In the genomic region with DNA sequence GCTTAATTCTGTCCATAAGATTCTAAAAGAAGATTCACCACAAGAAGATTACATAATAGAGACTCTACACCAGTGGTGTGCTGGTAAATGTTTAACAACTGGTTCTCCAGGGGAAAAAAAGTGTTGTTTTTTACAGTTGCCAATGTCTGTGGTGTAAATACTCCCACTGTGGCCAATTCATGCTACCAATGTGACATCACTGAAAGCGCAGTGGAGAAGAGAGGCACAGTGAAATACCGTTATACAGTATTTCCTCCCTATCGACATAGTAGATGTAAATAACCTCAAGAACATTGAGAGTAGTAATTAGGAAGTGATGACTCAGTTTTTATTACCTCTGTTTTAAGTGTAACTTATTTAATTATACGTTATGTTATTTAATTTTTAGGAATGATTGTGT, we compare ENCODE assay signal across 28 cellular contexts. TPM values are rescaled to one million over a fixed set of nuclear protein-coding genes. Genes with fewer than 3 reads are reported as not detected.
"Had no signal": no experiment of that assay in that cellular context is flagged by ENCODE, and none has a peak within 500 bp of the region (broad histone marks: within the 10 kb centered on the region; RNA-seq: fewer than 3 reads in every experiment).

No MANE protein-coding gene starts in this region.

- H3K36me3 ChIP-seq: esophagus squamous epithelium, heart right ventricle, thoracic aorta had no signal

- ATAC-seq: activated T-cell treated with anti-CD3 and anti-CD28 coated beads, Interleukin-2, amount 50 U/mL, for 72 hours; heart right ventricle; left colon; sciatic nerve; stimulated activated naive B cell treated with anti-CD40 and anti-IgM and Interleukin-4, amounts not matched to agents 10 μg/mL and 1 μg/mL and 100 μg/mL, for 72 hours had no signal

- H3K27ac Mint-ChIP-seq: activated CD4-positive, alpha-beta memory T cell treated with anti-CD3 and anti-CD28 coated beads, Interleukin-2, amount 10 ng/mL, durations not matched to agents 7 days and 5 days; activated CD4-positive, alpha-beta T cell treated with anti-CD3 and anti-CD28 coated beads, Interleukin-2, amount 10 ng/mL, durations not matched to agents 24 days and 14 days; activated naive CD4-positive, alpha-beta T cell treated with anti-CD3 and anti-CD28 coated beads for 36 hours; activated naive CD8-positive, alpha-beta T cell treated with anti-CD3 and anti-CD28 coated beads, Interleukin-2, amount 10 ng/mL, durations not matched to agents 7 days and 5 days; activated T-cell treated with anti-CD3 and anti-CD28 coated beads, Interleukin-2, amount 50 U/mL, for 72 hours; endodermal cell; memory B cell; nephron progenitor cell; stimulated activated naive B cell treated with anti-CD40 and anti-IgM and Interleukin-4, amounts not matched to agents 10 μg/mL and 1 μg/mL and 100 μg/mL, for 72 hours; T-helper 1 cell treated with Interleukin-12 subunit alpha and Interleukin-12 subunit beta and Interleukin-4 antibody, amounts not matched to agents 30 μg/mL and 1 μg/mL, for 36 hours; type B pancreatic cell had no signal

- H3K27ac ChIP-seq: coronary artery, esophagus squamous epithelium, heart right ventricle, thoracic aorta had no signal

- H3K4me3 ChIP-seq: coronary artery, esophagus squamous epithelium, heart right ventricle, thoracic aorta had no signal

- H3K36me3 Mint-ChIP-seq: activated naive CD8-positive, alpha-beta T cell treated with anti-CD3 and anti-CD28 coated beads, Interleukin-2, amount 10 ng/mL, durations not matched to agents 7 days and 5 days; stimulated activated naive B cell treated with anti-CD40 and anti-IgM and Interleukin-4, amounts not matched to agents 10 μg/mL and 1 μg/mL and 100 μg/mL, for 72 hours; type B pancreatic cell had no signal

- DNase-seq: activated CD4-positive, alpha-beta memory T cell treated with anti-CD3 and anti-CD28 coated beads, Interleukin-2, amount 10 ng/mL, durations not matched to agents 7 days and 5 days; activated CD4-positive, alpha-beta T cell treated with anti-CD3 and anti-CD28 coated beads, Interleukin-2, amount 10 ng/mL, durations not matched to agents 24 days and 14 days; activated CD4-positive, CD25-positive, alpha-beta regulatory T cell; activated effector memory CD4-positive, alpha-beta T cell treated with Interleukin-2 at 50 U/mL for 16 hours; activated naive CD4-positive, alpha-beta T cell treated with anti-CD3 and anti-CD28 coated beads for 36 hours; activated naive CD8-positive, alpha-beta T cell treated with anti-CD3 and anti-CD28 coated beads, Interleukin-2, amount 10 ng/mL, durations not matched to agents 7 days and 5 days; activated T-cell treated with anti-CD3 and anti-CD28 coated beads, Interleukin-2, amount 50 U/mL, for 72 hours; amniotic stem cell; cerebellar nuclear complex; endodermal cell; esophagus squamous epithelium; heart right ventricle; left colon; nephron progenitor cell; nucleus accumbens; small intestine; stimulated activated CD4-positive, alpha-beta T cell treated with anti-CD3 and anti-CD28 coated beads, Interleukin-15, amount 100 ng/mL, for 24 hours; stimulated activated naive B cell treated with anti-CD40 and anti-IgM and Interleukin-4, amounts not matched to agents 10 μg/mL and 1 μg/mL and 100 μg/mL, for 72 hours; T1000 had no signal

- H3K9me3 ChIP-seq: esophagus squamous epithelium, heart right ventricle, thoracic aorta had no signal

- H3K9me3 Mint-ChIP-seq: activated CD4-positive, alpha-beta memory T cell treated with anti-CD3 and anti-CD28 coated beads, Interleukin-2, amount 10 ng/mL, durations not matched to agents 7 days and 5 days; activated CD4-positive, alpha-beta T cell treated with anti-CD3 and anti-CD28 coated beads, Interleukin-2, amount 10 ng/mL, durations not matched to agents 24 days and 14 days; activated naive CD4-positive, alpha-beta T cell treated with anti-CD3 and anti-CD28 coated beads for 36 hours; activated naive CD8-positive, alpha-beta T cell treated with anti-CD3 and anti-CD28 coated beads, Interleukin-2, amount 10 ng/mL, durations not matched to agents 7 days and 5 days; activated T-cell treated with anti-CD3 and anti-CD28 coated beads, Interleukin-2, amount 50 U/mL, for 72 hours; memory B cell; stimulated activated naive B cell treated with anti-CD40 and anti-IgM and Interleukin-4, amounts not matched to agents 10 μg/mL and 1 μg/mL and 100 μg/mL, for 72 hours; T-helper 1 cell treated with Interleukin-12 subunit alpha and Interleukin-12 subunit beta and Interleukin-4 antibody, amounts not matched to agents 30 μg/mL and 1 μg/mL, for 36 hours; type B pancreatic cell had no signal

- H3K4me3 Mint-ChIP-seq: activated CD4-positive, alpha-beta memory T cell treated with anti-CD3 and anti-CD28 coated beads, Interleukin-2, amount 10 ng/mL, durations not matched to agents 7 days and 5 days; activated CD4-positive, alpha-beta T cell treated with anti-CD3 and anti-CD28 coated beads, Interleukin-2, amount 10 ng/mL, durations not matched to agents 24 days and 14 days; activated naive CD4-positive, alpha-beta T cell treated with anti-CD3 and anti-CD28 coated beads for 36 hours; activated naive CD8-positive, alpha-beta T cell treated with anti-CD3 and anti-CD28 coated beads, Interleukin-2, amount 10 ng/mL, durations not matched to agents 7 days and 5 days; activated T-cell treated with anti-CD3 and anti-CD28 coated beads, Interleukin-2, amount 50 U/mL, for 72 hours; endodermal cell; memory B cell; nephron progenitor cell; stimulated activated naive B cell treated with anti-CD40 and anti-IgM and Interleukin-4, amounts not matched to agents 10 μg/mL and 1 μg/mL and 100 μg/mL, for 72 hours; T-helper 1 cell treated with Interleukin-12 subunit alpha and Interleukin-12 subunit beta and Interleukin-4 antibody, amounts not matched to agents 30 μg/mL and 1 μg/mL, for 36 hours; type B pancreatic cell had no signal

RNA-seq across cellular contexts. Expression of gene CHRDL2, which starts 4.3 kb away (rescaled TPM):
- total RNA-seq: activated CD4-positive, alpha-beta memory T cell treated with anti-CD3 and anti-CD28 coated beads, Interleukin-2, amount 10 ng/mL, durations not matched to agents 7 days and 5 days; activated CD4-positive, alpha-beta T cell treated with anti-CD3 and anti-CD28 coated beads, Interleukin-2, amount 10 ng/mL, durations not matched to agents 24 days and 14 days; activated naive CD4-positive, alpha-beta T cell treated with anti-CD3 and anti-CD28 coated beads for 36 hours; activated naive CD8-positive, alpha-beta T cell treated with anti-CD3 and anti-CD28 coated beads, Interleukin-2, amount 10 ng/mL, durations not matched to agents 7 days and 5 days; activated T-cell treated with anti-CD3 and anti-CD28 coated beads, Interleukin-2, amount 50 U/mL, for 72 hours; bronchial epithelial cell; lower leg skin had no signal
- polyA plus RNA-seq: keratinocyte had no signal
